2 cellular contexts compared by ENCODE assay signal in the genomic region with DNA sequence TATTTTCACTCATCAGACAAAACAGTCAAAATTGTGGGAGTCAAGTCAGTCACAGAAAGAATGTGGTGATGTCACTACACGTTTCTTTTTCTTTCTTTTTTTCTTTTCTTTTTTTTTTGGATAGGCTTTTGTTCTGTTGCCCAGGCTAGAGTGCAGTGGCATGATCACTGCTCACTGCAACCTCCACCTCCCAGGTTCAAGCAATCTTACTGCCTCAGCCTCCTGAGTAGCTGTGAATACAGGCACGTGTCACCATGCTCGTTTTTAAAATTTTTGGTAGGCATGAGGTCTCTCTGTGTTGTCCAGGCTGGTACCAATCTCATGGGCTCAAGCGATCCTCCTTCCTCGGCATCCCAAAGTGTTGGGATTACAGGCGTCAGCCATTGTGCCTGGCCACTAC.
TF ChIP-seq lines count a peak whose summit lies in the region.

No MANE protein-coding gene starts in this region.

TF ChIP-seq in GM12891, 5 proteins besides CTCF, POLR2A, EP300 and RAD21:
- TF ChIP-seq TAF1 (IDR thresholded peaks at IDR 0.05; ENCODE audit: low read depth, low read length): no peak
- no peak for TF ChIP-seq POLR2AphosphoS5 (IDR thresholded peaks at IDR 0.05; ENCODE audit: low read depth, low read length)
- TF ChIP-seq POU2F2 (IDR thresholded peaks at IDR 0.05; ENCODE audit: low read depth, low read length): no peak
- no peak for TF ChIP-seq SPI1 (IDR thresholded peaks at IDR 0.05; ENCODE audit: low read depth, low read length)
- no peak for TF ChIP-seq PAX5 (IDR thresholded peaks at IDR 0.05; ENCODE audit: insufficient read depth, low read length, severe bottlenecking)

TF ChIP-seq in SK-N-SH, 30 proteins besides CTCF, POLR2A, EP300 and RAD21:
- TF ChIP-seq PBX3 (IDR thresholded peaks at IDR 0.05) (no peak), JUND (IDR thresholded peaks at IDR 0.05) (no peak), POLR2AphosphoS5 (IDR thresholded peaks at IDR 0.05; ENCODE audit: low read depth, low read length) (no peak), NRF1 (IDR thresholded peaks at IDR 0.05; ENCODE audit: low read depth, low read length) (no peak), TCF12 (IDR thresholded peaks at IDR 0.05) (no peak), IRF3 (IDR thresholded peaks at IDR 0.05; ENCODE audit: low read depth, low read length) (no peak), FOSL2 (IDR thresholded peaks at IDR 0.05; ENCODE audit: borderline replicate concordance, low read depth) (no peak), SMC3 (IDR thresholded peaks at IDR 0.05; ENCODE audit: low read depth, low read length) (no peak), GABPA (IDR thresholded peaks at IDR 0.05; ENCODE audit: low read depth) (no peak), TAF1 (IDR thresholded peaks at IDR 0.05; ENCODE audit: borderline replicate concordance, low read depth, low read length) (no peak), SIN3A (IDR thresholded peaks at IDR 0.05; ENCODE audit: borderline replicate concordance, low read depth, low read length) (no peak), ZBTB33 (IDR thresholded peaks at IDR 0.05; ENCODE audit: borderline replicate concordance, low read depth) (no peak), TEAD4 (IDR thresholded peaks at IDR 0.05; ENCODE audit: borderline replicate concordance, insufficient read depth) (no peak), CHD2 (IDR thresholded peaks at IDR 0.05; ENCODE audit: low read length, partially characterized antibody) (no peak), MEF2A (IDR thresholded peaks at IDR 0.05; ENCODE audit: borderline replicate concordance, low read depth) (no peak), FOXM1 (IDR thresholded peaks at IDR 0.05; ENCODE audit: low read depth) (no peak), RCOR1 (IDR thresholded peaks at IDR 0.05; ENCODE audit: low read length) (no peak)
- TF ChIP-seq, protein P1, sequence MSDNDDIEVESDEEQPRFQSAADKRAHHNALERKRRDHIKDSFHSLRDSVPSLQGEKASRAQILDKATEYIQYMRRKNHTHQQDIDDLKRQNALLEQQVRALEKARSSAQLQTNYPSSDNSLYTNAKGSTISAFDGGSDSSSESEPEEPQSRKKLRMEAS (IDR thresholded peaks at IDR 0.05; ENCODE audit: low read depth): no peak
- TF ChIP-seq, protein P2, sequence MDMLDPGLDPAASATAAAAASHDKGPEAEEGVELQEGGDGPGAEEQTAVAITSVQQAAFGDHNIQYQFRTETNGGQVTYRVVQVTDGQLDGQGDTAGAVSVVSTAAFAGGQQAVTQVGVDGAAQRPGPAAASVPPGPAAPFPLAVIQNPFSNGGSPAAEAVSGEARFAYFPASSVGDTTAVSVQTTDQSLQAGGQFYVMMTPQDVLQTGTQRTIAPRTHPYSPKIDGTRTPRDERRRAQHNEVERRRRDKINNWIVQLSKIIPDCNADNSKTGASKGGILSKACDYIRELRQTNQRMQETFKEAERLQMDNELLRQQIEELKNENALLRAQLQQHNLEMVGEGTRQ (IDR thresholded peaks at IDR 0.05; ENCODE audit: borderline replicate concordance, low read depth, low read length): no peak
